10 cellular contexts compared by ENCODE assay signal in genomic region chr1:23634518-23634839, GRCh38. TPM values are rescaled to one million over a fixed set of nuclear protein-coding genes. Genes with fewer than 3 reads are reported as not detected.
DNase-seq lines count a peak whose midpoint lies in the region; ATAC-seq and TF ChIP-seq lines count a peak whose summit lies in the region.
"Had no signal": no experiment of that assay in that cellular context is flagged by ENCODE, and none has a peak within 500 bp of the region (broad histone marks: within the 10 kb centered on the region; RNA-seq: fewer than 3 reads in every experiment).

No MANE protein-coding gene starts in this region.

- H3K9me2 ChIP-seq in GM23248 (ENCODE audit: insufficient read depth) (no peaks in the 10 kb centered on the region), PC-3 (replicated peaks; ENCODE audit: low read length) (no peaks in the 10 kb centered on the region)

- peak overlapping the region; percentile 90 for H3K4me2 ChIP-seq in GM23248 (ENCODE audit: unreplicated experiment)
- no peak overlapping the region for H3K4me2 ChIP-seq in PC-3 (ENCODE audit: low read length)

- DNase-seq in GM23248: no peak
- DNase-seq in PC-3: no peak
- no peak for DNase-seq in esophagus muscularis mucosa (ENCODE audit: extremely low spot score)
- DNase-seq in T-helper 1 cell: no peak
- DNase-seq in EL: no peak
- no peak for DNase-seq in stimulated activated CD4-positive, alpha-beta T cell treated with anti-CD3 and anti-CD28 coated beads, Interleukin-12 subunit alpha, Interleukin-12 subunit beta, amount 100 ng/mL, for 4 hours
- DNase-seq in NCI-H1417 (lab: John Stamatoyannopoulos, UW): no peak
- DNase-seq: SIG-M5 had no signal

- H3K9ac ChIP-seq in GM23248: peak overlapping the region; percentile 90
- no peak overlapping the region for H3K9ac ChIP-seq in PC-3 (ENCODE audit: low read length)

- WGBS in GM23248 (ENCODE audit: low coverage in 1 of 2, low lambda C conversion rate in 2 of 2, missing lambda C conversion rate in 2 of 2), 2 experiments: 26 to 47% methylated on average over 2 of the region's 2 CpGs
- 76% methylated on average over 2 of the region's 2 CpGs for WGBS in esophagus muscularis mucosa

- H3K4me3 ChIP-seq in GM23248 (peak overlapping the region; percentile 82; the same call in 1 of the 2 replicates), PC-3 (ENCODE audit: low read length) (no peak overlapping the region), esophagus muscularis mucosa (no peak overlapping the region), skin epidermis (no peak overlapping the region)
- H3K4me3 ChIP-seq: hepatocyte had no signal

- intact Hi-C loops in PC-3 (cut with micrococcal nuclease): no loop called here
- intact Hi-C loops in esophagus muscularis mucosa (cut with DNase I): no loop called here

- H4K20me1 ChIP-seq in GM23248 (ENCODE audit: insufficient read depth): no peaks in the 10 kb centered on the region
- no peaks in the 10 kb centered on the region for H4K20me1 ChIP-seq in PC-3 (ENCODE audit: low read length)

- no peak for TF ChIP-seq CTCF in PC-3 (conservative IDR thresholded peaks at IDR 0.05; ENCODE audit: low read depth, low read length)
- TF ChIP-seq CTCF in esophagus muscularis mucosa (IDR thresholded peaks at IDR 0.05): no peak

- H3F3A ChIP-seq in GM23248 (ENCODE audit: insufficient read depth) (peaks cover 24% of the 10 kb centered on the region), PC-3 (ENCODE audit: low read length, unreplicated experiment) (no peaks in the 10 kb centered on the region)

- no peak for ATAC-seq in PC-3

- H3K9me3 ChIP-seq in GM23248 (ENCODE audit: low read depth) (no peaks in the 10 kb centered on the region), PC-3 (ENCODE audit: low read length) (no peaks in the 10 kb centered on the region), esophagus muscularis mucosa (no peaks in the 10 kb centered on the region)

- H3K27me3 ChIP-seq in GM23248 (replicated peaks; ENCODE audit: insufficient read depth): no peaks in the 10 kb centered on the region
- H3K27me3 ChIP-seq in PC-3 (ENCODE audit: low read length): no peaks in the 10 kb centered on the region
- H3K27me3 ChIP-seq in esophagus muscularis mucosa: no peaks in the 10 kb centered on the region
- H3K27me3 ChIP-seq: hepatocyte had no signal

- no peaks in the 10 kb centered on the region for H3K36me3 ChIP-seq in GM23248 (ENCODE audit: low read depth)
- no peaks in the 10 kb centered on the region for H3K36me3 ChIP-seq in PC-3 (ENCODE audit: low read depth, low read length)
- H3K36me3 ChIP-seq in esophagus muscularis mucosa: no peaks in the 10 kb centered on the region

- H2AFZ ChIP-seq in GM23248 (peak overlapping the region; percentile 87), PC-3 (ENCODE audit: low read length) (peak overlapping the region; percentile 94)

- in situ Hi-C loops in GM23248 (cut with MboI): no loop called here

- H3K79me2 ChIP-seq in GM23248 (ENCODE audit: insufficient read depth) (peaks cover 9% of the 10 kb centered on the region), PC-3 (ENCODE audit: low read length) (no peaks in the 10 kb centered on the region)
- H3K79me2 ChIP-seq: hepatocyte had no signal

- TF ChIP-seq EP300 in esophagus muscularis mucosa (IDR thresholded peaks at IDR 0.05): no peak

- H3K4me1 ChIP-seq in GM23248 (ENCODE audit: insufficient read depth): peaks cover 22% of the 10 kb centered on the region
- H3K4me1 ChIP-seq in PC-3 (ENCODE audit: insufficient read depth, low read length): 0 out of 2 replicates have a peak, but pooled peaks cover 4% of the 10 kb centered on the region
- peaks cover 8 to 30% (median 25%) of the 10 kb centered on the region in 4 donors for H3K4me1 ChIP-seq in esophagus muscularis mucosa

- H3K27ac ChIP-seq in GM23248 (peak overlapping the region; percentile 96), PC-3 (ENCODE audit: low read length) (no peak overlapping the region), esophagus muscularis mucosa (replicated peaks in 1 of 4) (peak overlapping the region; percentile 75 to 85 (median 81)), skin epidermis (peak overlapping the region in 15 of 21 experiments; percentile 2 to 79 (median 63))

- no peak for TF ChIP-seq POLR2A in esophagus muscularis mucosa (IDR thresholded peaks at IDR 0.05; ENCODE audit: low read depth)

- BruUV-seq in PC-3 (replicated peaks; lab: Mats Ljungman, UMichigan): no TSS peak

- CTCF ChIA-PET in PC-3 (lab: Charles Lee): interaction anchor here (0.6 to 1.5 kb wide), 5 partner anchors 57 to 277 kb away, joined by 3 to 8 read pairs (median 3); partner anchors contain the start of gene ID3

- POLR2A ChIA-PET in PC-3 (lab: Charles Lee; ENCODE audit: unreplicated experiment): interaction anchor here (1.0 kb wide), 1 partner anchor 80 kb away, joined by 4 read pairs; no protein-coding TSS in a partner anchor

RNA-seq across cellular contexts. Expression of gene RPL11, which starts 57.1 kb away (rescaled TPM):
- 422 and 555 TPM in 2 replicates for total RNA-seq in GM23248 (2014; rRNA removed; shearing (Covaris generic))
- polyA plus RNA-seq in GM23248 (2016; fragmentation: Nextera tagmentation; extraction: Ambion mirVana): 444 and 449 TPM in 2 replicates
- 1,031 and 1,441 TPM in 2 replicates for total RNA-seq in PC-3 (2014; rRNA removed)
- total RNA-seq in esophagus muscularis mucosa: 1,000 to 10,000 TPM in 1 of 4 donors, 100 to 1,000 TPM in 3; 706 to 1,125 (median 899) TPM
